2 cellular contexts compared by ENCODE assay signal in the genomic region with DNA sequence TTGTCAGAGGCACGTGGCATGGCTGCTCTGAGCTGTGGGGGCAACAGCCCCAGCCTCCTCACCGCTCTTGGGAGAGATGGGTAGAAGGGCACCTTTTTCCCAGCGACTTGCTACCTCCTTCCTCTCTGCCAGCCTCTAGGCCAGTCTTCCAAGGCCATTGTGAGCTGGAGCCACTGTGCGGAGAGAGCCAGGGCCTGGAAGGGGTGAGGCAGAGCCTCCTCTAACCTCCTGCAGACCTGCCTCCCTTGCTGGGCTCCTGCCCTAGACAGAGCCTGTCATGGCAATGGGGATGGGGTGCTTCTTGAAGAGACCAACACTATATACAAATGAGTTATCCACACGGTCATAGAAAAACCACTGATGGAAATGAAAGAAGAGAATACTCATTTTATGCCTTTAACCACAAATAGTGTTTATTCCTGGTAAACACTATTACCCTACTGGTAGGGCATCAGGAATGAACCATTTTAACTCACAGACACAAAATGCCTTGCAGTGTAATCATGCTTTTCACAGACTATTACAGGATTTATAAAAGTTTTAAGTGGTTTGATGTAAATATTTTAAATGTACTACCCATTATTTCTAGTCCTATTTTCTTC.
TF ChIP-seq lines count a peak whose summit lies in the region.

No MANE protein-coding gene starts in this region.

TF ChIP-seq in SK-N-SH, 30 proteins besides CTCF, POLR2A, EP300 and RAD21:
- TF ChIP-seq ZBTB33 (IDR thresholded peaks at IDR 0.05; ENCODE audit: borderline replicate concordance, low read depth) (no peak), USF2 (IDR thresholded peaks at IDR 0.05; ENCODE audit: borderline replicate concordance, low read depth, low read length) (no peak), USF1 (IDR thresholded peaks at IDR 0.05; ENCODE audit: borderline replicate concordance, low read depth) (no peak), TCF12 (IDR thresholded peaks at IDR 0.05) (no peak), IRF3 (IDR thresholded peaks at IDR 0.05; ENCODE audit: low read depth, low read length) (no peak), TEAD4 (IDR thresholded peaks at IDR 0.05; ENCODE audit: borderline replicate concordance, insufficient read depth) (no peak)
- TF ChIP-seq, protein P1, sequence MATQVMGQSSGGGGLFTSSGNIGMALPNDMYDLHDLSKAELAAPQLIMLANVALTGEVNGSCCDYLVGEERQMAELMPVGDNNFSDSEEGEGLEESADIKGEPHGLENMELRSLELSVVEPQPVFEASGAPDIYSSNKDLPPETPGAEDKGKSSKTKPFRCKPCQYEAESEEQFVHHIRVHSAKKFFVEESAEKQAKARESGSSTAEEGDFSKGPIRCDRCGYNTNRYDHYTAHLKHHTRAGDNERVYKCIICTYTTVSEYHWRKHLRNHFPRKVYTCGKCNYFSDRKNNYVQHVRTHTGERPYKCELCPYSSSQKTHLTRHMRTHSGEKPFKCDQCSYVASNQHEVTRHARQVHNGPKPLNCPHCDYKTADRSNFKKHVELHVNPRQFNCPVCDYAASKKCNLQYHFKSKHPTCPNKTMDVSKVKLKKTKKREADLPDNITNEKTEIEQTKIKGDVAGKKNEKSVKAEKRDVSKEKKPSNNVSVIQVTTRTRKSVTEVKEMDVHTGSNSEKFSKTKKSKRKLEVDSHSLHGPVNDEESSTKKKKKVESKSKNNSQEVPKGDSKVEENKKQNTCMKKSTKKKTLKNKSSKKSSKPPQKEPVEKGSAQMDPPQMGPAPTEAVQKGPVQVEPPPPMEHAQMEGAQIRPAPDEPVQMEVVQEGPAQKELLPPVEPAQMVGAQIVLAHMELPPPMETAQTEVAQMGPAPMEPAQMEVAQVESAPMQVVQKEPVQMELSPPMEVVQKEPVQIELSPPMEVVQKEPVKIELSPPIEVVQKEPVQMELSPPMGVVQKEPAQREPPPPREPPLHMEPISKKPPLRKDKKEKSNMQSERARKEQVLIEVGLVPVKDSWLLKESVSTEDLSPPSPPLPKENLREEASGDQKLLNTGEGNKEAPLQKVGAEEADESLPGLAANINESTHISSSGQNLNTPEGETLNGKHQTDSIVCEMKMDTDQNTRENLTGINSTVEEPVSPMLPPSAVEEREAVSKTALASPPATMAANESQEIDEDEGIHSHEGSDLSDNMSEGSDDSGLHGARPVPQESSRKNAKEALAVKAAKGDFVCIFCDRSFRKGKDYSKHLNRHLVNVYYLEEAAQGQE (IDR thresholded peaks at IDR 0.05; ENCODE audit: low read depth, low read length), result no peak

TF ChIP-seq in SK-N-SH treated with all-trans-retinoic acid at 6 μM for 48 hours, 23 proteins besides CTCF, POLR2A, EP300 and RAD21 (continued from another document):
- TF ChIP-seq TSHZ2 (CRISPR knock-in tag; IDR thresholded peaks at IDR 0.05), result no peak
- no peak for TF ChIP-seq ZNF70 (CRISPR knock-in tag; IDR thresholded peaks at IDR 0.05)
- TF ChIP-seq ISL1 (CRISPR knock-in tag; IDR thresholded peaks at IDR 0.05), result no peak
- no peak for TF ChIP-seq TOX (CRISPR knock-in tag; IDR thresholded peaks at IDR 0.05; ENCODE audit: borderline replicate concordance)
- no peak for TF ChIP-seq OSR1 (CRISPR knock-in tag; IDR thresholded peaks at IDR 0.05)
- no peak for TF ChIP-seq ZFP3 (CRISPR knock-in tag; IDR thresholded peaks at IDR 0.05)
